Comparison of ENCODE assay signal across 8 cellular contexts in the genomic region with DNA sequence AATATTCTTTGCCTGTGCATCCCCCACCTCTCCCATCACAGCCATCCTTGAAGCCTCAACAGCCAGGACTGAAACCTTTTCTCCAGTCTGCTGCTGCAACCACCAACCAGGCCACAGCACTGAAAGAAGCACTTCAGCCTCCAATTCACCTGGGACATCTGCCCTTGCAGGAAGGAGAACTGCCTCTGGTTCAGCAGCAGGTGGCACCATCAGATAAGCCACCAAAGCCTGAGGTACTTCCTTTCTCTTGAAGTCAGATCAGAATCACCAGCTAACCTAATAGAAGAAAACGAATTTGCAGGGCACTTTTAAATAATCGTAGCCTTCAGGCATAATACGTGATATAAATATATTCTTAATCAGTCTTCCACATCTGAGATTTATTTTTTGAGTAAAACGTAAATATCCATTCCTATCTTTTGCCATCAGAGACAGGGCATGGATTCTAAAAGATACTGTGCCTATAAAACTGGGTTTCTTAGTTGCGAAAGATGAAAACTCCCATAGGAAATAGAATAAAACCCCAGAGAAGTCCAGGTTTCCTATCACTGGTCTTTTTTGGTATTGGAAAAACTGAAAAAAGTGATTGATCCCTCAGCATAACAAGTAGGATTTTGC. TPM values are rescaled to one million over a fixed set of nuclear protein-coding genes. Genes with fewer than 3 reads are reported as not detected.
A peak's percentile ranks its signal among the peaks of the same experiment; 100 is the strongest.
DNase-seq lines count a peak whose midpoint lies in the region; ATAC-seq, FAIRE-seq and TF ChIP-seq lines count a peak whose summit lies in the region.

No MANE protein-coding gene starts in this region.

- H3K4me3 ChIP-seq in GM23338 (no peak overlapping the region), KMS-11 (IDR thresholded peaks at IDR 0.05; ENCODE audit: insufficient read depth, low read depth, low read length) (no peak overlapping the region), OCI-LY3 (ENCODE audit: low read length) (peak overlapping the region; percentile 61), fibroblast of pulmonary artery (replicated peaks; ENCODE audit: low read depth, low read length) (no peak overlapping the region), pancreas (no peak overlapping the region), upper lobe of right lung (no peak overlapping the region)

- no peaks in the 10 kb centered on the region for H3K36me3 ChIP-seq in GM23338 (ENCODE audit: insufficient read depth)
- no peaks in the 10 kb centered on the region for H3K36me3 ChIP-seq in KMS-11 (ENCODE audit: insufficient read depth)
- H3K36me3 ChIP-seq in OCI-LY3 (replicated peaks; ENCODE audit: low read depth, low read length), result no peaks in the 10 kb centered on the region
- no peaks in the 10 kb centered on the region for H3K36me3 ChIP-seq in pancreas
- no peaks in the 10 kb centered on the region for H3K36me3 ChIP-seq in upper lobe of right lung

- peak overlapping the region; percentile 16; the same call in 1 of the 2 replicates for H2AFZ ChIP-seq in GM23338
- H2AFZ ChIP-seq in KMS-11 (ENCODE audit: low read depth), result 0 out of 2 replicates have a peak overlapping the region, but pooled peaks have one; percentile 5
- H2AFZ ChIP-seq in OCI-LY3 (ENCODE audit: low read depth, low read length), result peak overlapping the region; percentile 80

- H3K27ac ChIP-seq in GM23338 (ENCODE audit: low read depth) (no peak overlapping the region), KMS-11 (no peak overlapping the region), OCI-LY3 (ENCODE audit: low read length) (no peak overlapping the region), pancreas (no peak overlapping the region), upper lobe of right lung (no peak overlapping the region)

- H3K9me3 ChIP-seq in OCI-LY3 (ENCODE audit: insufficient read depth, low read length) (no peaks in the 10 kb centered on the region), pancreas (no peaks in the 10 kb centered on the region), upper lobe of right lung (no peaks in the 10 kb centered on the region)

- H3K27me3 ChIP-seq in GM23338 (ENCODE audit: insufficient read depth), result no peaks in the 10 kb centered on the region
- H3K27me3 ChIP-seq in KMS-11 (ENCODE audit: insufficient read depth, low read depth), result no peaks in the 10 kb centered on the region
- H3K27me3 ChIP-seq in OCI-LY3 (ENCODE audit: low read depth, low read length), result no peaks in the 10 kb centered on the region
- H3K27me3 ChIP-seq in pancreas, result no peaks in the 10 kb centered on the region
- no peaks in the 10 kb centered on the region for H3K27me3 ChIP-seq in upper lobe of right lung

- DNase-seq in GF-D8 (lab: John Stamatoyannopoulos, UW), result peak; percentile 25
- DNase-seq in GM23338 (ENCODE audit: low spot score), result peak; percentile 88
- peak; percentile 60 for DNase-seq in activated T-cell treated with anti-CD3 and anti-CD28 coated beads, Interleukin-2, amount 50 U/mL, for 1 hour
- peak; percentile 61 for DNase-seq in fibroblast of pulmonary artery (ENCODE audit: low read depth)
- DNase-seq in pancreas, result peak in 4 of 6 donors; percentile 35 to 60 (median 46)
- peak; percentile 64 for DNase-seq in upper lobe of right lung

- peak; percentile 99 for ATAC-seq in GM23338
- ATAC-seq in pancreas, result peak; percentile 73 to 99 (median 98)
- peak; percentile 96 for ATAC-seq in upper lobe of right lung

- H3K4me1 ChIP-seq in GM23338 (ENCODE audit: insufficient read depth) (no peaks in the 10 kb centered on the region), KMS-11 (ENCODE audit: low read depth, poor library complexity, severe bottlenecking) (peaks cover 15% of the 10 kb centered on the region), OCI-LY3 (ENCODE audit: low read length) (peaks cover 6% of the 10 kb centered on the region), pancreas (no peaks in the 10 kb centered on the region), upper lobe of right lung (no peaks in the 10 kb centered on the region)

- no peaks in the 10 kb centered on the region for H4K20me1 ChIP-seq in GM23338 (replicated peaks; ENCODE audit: insufficient read depth)
- no peaks in the 10 kb centered on the region for H4K20me1 ChIP-seq in KMS-11 (ENCODE audit: insufficient read depth)
- no peaks in the 10 kb centered on the region for H4K20me1 ChIP-seq in OCI-LY3 (ENCODE audit: insufficient read depth, low read length)

- H3K4me2 ChIP-seq in GM23338, result no peak overlapping the region
- H3K4me2 ChIP-seq in KMS-11, result peak overlapping the region; percentile 27; the same call in 1 of the 2 replicates
- peak overlapping the region; percentile 65 for H3K4me2 ChIP-seq in OCI-LY3 (ENCODE audit: low read length)

- H3K4me1 Mint-ChIP-seq in GM23338, result peaks cover 2% of the 10 kb centered on the region; the same call in 2 of the 3 replicates

- WGBS in pancreas, 2 donors, result 27% methylated on average over 5 of the region's 5 CpGs

- H3K79me2 ChIP-seq in GM23338 (replicated peaks; ENCODE audit: insufficient read depth) (no peaks in the 10 kb centered on the region), KMS-11 (ENCODE audit: insufficient read depth, low read depth) (no peaks in the 10 kb centered on the region), OCI-LY3 (ENCODE audit: low read length) (no peaks in the 10 kb centered on the region)

- H3F3A ChIP-seq in GM23338 (replicated peaks; ENCODE audit: low read depth), result no peaks in the 10 kb centered on the region

- H3K4me3 Mint-ChIP-seq in GM23338, result no peak overlapping the region

- H3K36me3 Mint-ChIP-seq in GM23338 (ENCODE audit: low read depth), result no peaks in the 10 kb centered on the region

- FAIRE-seq in pancreas (lab: Jason Lieb, UNC), result peak; percentile 20

- TF ChIP-seq CTCF in GM23338 (conservative IDR thresholded peaks at IDR 0.05; ENCODE audit: low read depth in 2 of 2) (peak; percentile 92 to 99), KMS-11 (conservative IDR thresholded peaks at IDR 0.05; ENCODE audit: low read depth, low read length) (peak; percentile 96), OCI-LY3 (IDR thresholded peaks at IDR 0.05; ENCODE audit: low read depth, low read length) (peak; percentile 95), fibroblast of pulmonary artery (IDR thresholded peaks at IDR 0.05; ENCODE audit: low read length, missing control alignments) (peak; percentile 59), pancreas (IDR thresholded peaks at IDR 0.05) (peak; percentile 14 to 63 (median 52)), upper lobe of right lung (IDR thresholded peaks at IDR 0.05) (peak; percentile 73)

- H3K27me3 Mint-ChIP-seq in GM23338 (ENCODE audit: insufficient read depth, low read depth, poor library complexity), result peaks cover 2% of the 10 kb centered on the region

- no peaks in the 10 kb centered on the region for H3K9me2 ChIP-seq in GM23338 (ENCODE audit: insufficient read depth)

- H3K9ac ChIP-seq in KMS-11 (no peak overlapping the region), OCI-LY3 (ENCODE audit: low read length) (peak overlapping the region; percentile 40)

- peak overlapping the region; percentile 25; the same call in 1 of the 2 replicates for H3K27ac Mint-ChIP-seq in GM23338

- intact Hi-C loops in pancreas (cut with DNase I) (no loop called here), upper lobe of right lung (cut with DNase I) (no loop called here)

- H3K9me3 Mint-ChIP-seq in GM23338, result no peaks in the 10 kb centered on the region

TF ChIP-seq in GM23338, 12 proteins besides CTCF, POLR2A, EP300 and RAD21 (continues in another document):
- TF ChIP-seq, protein P1, sequence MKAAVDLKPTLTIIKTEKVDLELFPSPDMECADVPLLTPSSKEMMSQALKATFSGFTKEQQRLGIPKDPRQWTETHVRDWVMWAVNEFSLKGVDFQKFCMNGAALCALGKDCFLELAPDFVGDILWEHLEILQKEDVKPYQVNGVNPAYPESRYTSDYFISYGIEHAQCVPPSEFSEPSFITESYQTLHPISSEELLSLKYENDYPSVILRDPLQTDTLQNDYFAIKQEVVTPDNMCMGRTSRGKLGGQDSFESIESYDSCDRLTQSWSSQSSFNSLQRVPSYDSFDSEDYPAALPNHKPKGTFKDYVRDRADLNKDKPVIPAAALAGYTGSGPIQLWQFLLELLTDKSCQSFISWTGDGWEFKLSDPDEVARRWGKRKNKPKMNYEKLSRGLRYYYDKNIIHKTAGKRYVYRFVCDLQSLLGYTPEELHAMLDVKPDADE (IDR thresholded peaks at IDR 0.05), result no peak
- TF ChIP-seq CREB1 (CRISPR knock-in tag; IDR thresholded peaks at IDR 0.05; ENCODE audit: low read depth) (no peak), EZH2 (IDR thresholded peaks at IDR 0.05; ENCODE audit: low read depth, unreplicated experiment) (no peak), ZNF114 (CRISPR knock-in tag; IDR thresholded peaks at IDR 0.05) (no peak), NANOG (IDR thresholded peaks at IDR 0.05; ENCODE audit: borderline replicate concordance) (no peak)

RNA-seq across cellular contexts. Expression of gene AMBN, which starts 9.5 kb away (rescaled TPM):
- not detected in 2 replicates for total RNA-seq in GM23338 (2014; rRNA removed; shearing (Covaris generic))
- polyA plus RNA-seq in GM23338 (2016; fragmentation: Nextera tagmentation; extraction: Ambion mirVana) (not detected in 2 replicates), pancreas (under 1 TPM in 1 of 2 donors, not detected in 1; 0.05 TPM)
- total RNA-seq in pancreas (not detected), upper lobe of right lung (not detected)

RNA-seq across cellular contexts. Expression of gene ENAM, which starts 27.0 kb away (rescaled TPM):
- not detected in 2 replicates for total RNA-seq in GM23338 (2014; rRNA removed; shearing (Covaris generic))
- not detected in 2 replicates for polyA plus RNA-seq in GM23338 (2016; fragmentation: Nextera tagmentation; extraction: Ambion mirVana)
- total RNA-seq in pancreas, result 1 to 10 TPM in 4 of 6 donors, under 1 TPM in 2; 0.66 to 1.9 (median 1.3) TPM
- polyA plus RNA-seq in pancreas, result 1 to 10 TPM in 1 of 2 donors, under 1 TPM in 1; 0.57 to 3.2 TPM
- total RNA-seq in upper lobe of right lung, result 0.61 TPM

Comparison
In these comparisons a context has a peak if more than half of its experiments do, and no peak if none do; other contexts are left out.
1. DNase-seq: peak in every context shown above with its lines; median percentile 88 in GM23338; 64 in upper lobe of right lung; 61 in fibroblast of pulmonary artery; 60 in activated T-cell treated with anti-CD3 and anti-CD28 coated beads, Interleukin-2, amount 50 U/mL, for 1 hour; 46 in pancreas; 25 in GF-D8.
2. H2AFZ ChIP-seq: peak in every context shown above with its lines; median percentile 80 in OCI-LY3; 16 in GM23338; 5 in KMS-11.